Comparison of ENCODE assay signal across 8 cellular contexts in genomic region chr11:45354976-45355705, GRCh38.
A peak's percentile ranks its signal among the peaks of the same experiment; 100 is the strongest.
DNase-seq lines count a peak whose midpoint lies in the region; FAIRE-seq lines count a peak whose summit lies in the region.

No MANE protein-coding gene starts in this region.

- FAIRE-seq in islet of Langerhans (lab: Jason Lieb, UNC) (peak; percentile 36), RCC 7860 (lab: Jason Lieb, UNC) (no peak)

- peak; percentile 64 for DNase-seq in DMS53 treated with DMSO at 0.1 percent for 48 hours (lab: John Stamatoyannopoulos, UW; ENCODE audit: unreplicated experiment)
- DNase-seq in H4 (ENCODE audit: low spot score) = peak; percentile 68
- peak; percentile 92 to 97 (median 93) for DNase-seq in NCI-H1417 (lab: John Stamatoyannopoulos, UW)
- DNase-seq in activated CD4-positive, CD25-positive, alpha-beta regulatory T cell (lab: John Stamatoyannopoulos, UW) = peak; percentile 70 to 71 (median 70)
- peak; percentile 83 for DNase-seq in central memory CD4-positive, alpha-beta T cell
- DNase-seq in stimulated activated CD4-positive, alpha-beta T cell treated with anti-CD3 and anti-CD28 coated beads, Interleukin-12 subunit alpha, Interleukin-12 subunit beta, amount 100 ng/mL, for 4 hours = peak; percentile 88
- DNase-seq in RCC 7860 (ENCODE audit: low spot score) = no peak
